ENCODE assay signal across 9 cellular contexts in genomic region chr17:933168-934083, GRCh38. TPM values are rescaled to one million over a fixed set of nuclear protein-coding genes. Genes with fewer than 3 reads are reported as not detected.
DNase-seq lines count a peak whose midpoint lies in the region; ATAC-seq lines count a peak whose summit lies in the region.
"Had no signal": no experiment of that assay in that cellular context is flagged by ENCODE, and none has a peak within 500 bp of the region (broad histone marks: within the 10 kb centered on the region; RNA-seq: fewer than 3 reads in every experiment).

No MANE protein-coding gene starts in this region.

- no peak overlapping the region for H3K4me3 Mint-ChIP-seq in activated naive CD8-positive, alpha-beta T cell treated with anti-CD3 and anti-CD28 coated beads for 36 hours
- no peak overlapping the region for H3K4me3 Mint-ChIP-seq in activated CD8-positive, alpha-beta memory T cell treated with anti-CD3 and anti-CD28 coated beads, Interleukin-2, amount 10 ng/mL, durations not matched to agents 7 days and 5 days

- peak overlapping the region; percentile 43 for H4K8ac ChIP-seq in trophoblast cell (ENCODE audit: low read depth, low read length)

- H3K4me3 ChIP-seq in SJSA1, result no peak overlapping the region
- H3K4me3 ChIP-seq in trophoblast cell (ENCODE audit: low read depth, low read length), result no peak overlapping the region
- H3K4me3 ChIP-seq: GM12878 had no signal

- H3K18ac ChIP-seq in trophoblast cell (ENCODE audit: low read length), result peak overlapping the region; percentile 46

- H3K36me3 ChIP-seq in SJSA1 (peaks cover 2% of the 10 kb centered on the region; the same call in 1 of the 2 replicates), trophoblast cell (ENCODE audit: control insufficient read depth in 1 of 2, insufficient read depth in 2 of 2, low read length in 2 of 2) (peaks cover 2 to 3% of the 10 kb centered on the region in 2 experiments)

- H3K23ac ChIP-seq in trophoblast cell (ENCODE audit: low read length), result no peak overlapping the region

- peak overlapping the region; percentile 68 for H2AK5ac ChIP-seq in trophoblast cell (ENCODE audit: low read length)

- ATAC-seq in HG03565 (IDR thresholded peaks at IDR 0.05; ENCODE audit: unreplicated experiment), result no peak
- ATAC-seq in activated CD8-positive, alpha-beta memory T cell treated with anti-CD3 and anti-CD28 coated beads, Interleukin-2, amount 10 ng/mL, durations not matched to agents 7 days and 5 days, result no peak
- ATAC-seq: GM12878 had no signal

- no peak overlapping the region for H4K12ac ChIP-seq in trophoblast cell (ENCODE audit: low read depth, low read length)

- peaks cover 38% of the 10 kb centered on the region for H3K4me1 ChIP-seq in SJSA1 (replicated peaks)
- H3K4me1 ChIP-seq in trophoblast cell (ENCODE audit: control insufficient read depth in 1 of 2, insufficient read depth in 2 of 2, low read length in 2 of 2), result peaks cover 18 to 19% of the 10 kb centered on the region in 2 experiments

- peak overlapping the region; percentile 61 for H4K91ac ChIP-seq in trophoblast cell (ENCODE audit: low read depth, low read length)

- no peak overlapping the region for H3K27ac Mint-ChIP-seq in activated naive CD8-positive, alpha-beta T cell treated with anti-CD3 and anti-CD28 coated beads for 36 hours
- H3K27ac Mint-ChIP-seq in activated CD8-positive, alpha-beta memory T cell treated with anti-CD3 and anti-CD28 coated beads, Interleukin-2, amount 10 ng/mL, durations not matched to agents 7 days and 5 days, result no peak overlapping the region

- H2BK12ac ChIP-seq in trophoblast cell (ENCODE audit: low read length), result peak overlapping the region; percentile 77

- no peaks in the 10 kb centered on the region for H3K9me3 Mint-ChIP-seq in activated naive CD8-positive, alpha-beta T cell treated with anti-CD3 and anti-CD28 coated beads for 36 hours
- H3K9me3 Mint-ChIP-seq in activated CD8-positive, alpha-beta memory T cell treated with anti-CD3 and anti-CD28 coated beads, Interleukin-2, amount 10 ng/mL, durations not matched to agents 7 days and 5 days (ENCODE audit: low read depth), result no peaks in the 10 kb centered on the region

- no peaks in the 10 kb centered on the region for H3K36me3 Mint-ChIP-seq in activated naive CD8-positive, alpha-beta T cell treated with anti-CD3 and anti-CD28 coated beads for 36 hours
- H3K36me3 Mint-ChIP-seq in activated CD8-positive, alpha-beta memory T cell treated with anti-CD3 and anti-CD28 coated beads, Interleukin-2, amount 10 ng/mL, durations not matched to agents 7 days and 5 days, result no peaks in the 10 kb centered on the region

- H2AFZ ChIP-seq in trophoblast cell (ENCODE audit: insufficient read depth, low read length, poor library complexity), result no peak overlapping the region

- H3K27me3 Mint-ChIP-seq in activated naive CD8-positive, alpha-beta T cell treated with anti-CD3 and anti-CD28 coated beads for 36 hours, result peaks cover 2% of the 10 kb centered on the region
- H3K27me3 Mint-ChIP-seq in activated CD8-positive, alpha-beta memory T cell treated with anti-CD3 and anti-CD28 coated beads, Interleukin-2, amount 10 ng/mL, durations not matched to agents 7 days and 5 days, result peaks cover 4% of the 10 kb centered on the region

- no peaks in the 10 kb centered on the region for H3K4me1 Mint-ChIP-seq in activated naive CD8-positive, alpha-beta T cell treated with anti-CD3 and anti-CD28 coated beads for 36 hours
- no peaks in the 10 kb centered on the region for H3K4me1 Mint-ChIP-seq in activated CD8-positive, alpha-beta memory T cell treated with anti-CD3 and anti-CD28 coated beads, Interleukin-2, amount 10 ng/mL, durations not matched to agents 7 days and 5 days

- WGBS in trophoblast cell (ENCODE audit: extremely low coverage, insufficient coverage, insufficient read length), result no CpG with 5 or more reads among the region's 18 CpGs

- peak overlapping the region; percentile 63 for H2BK120ac ChIP-seq in trophoblast cell (ENCODE audit: insufficient read depth, low read length, poor library complexity)

- H3K14ac ChIP-seq in trophoblast cell (ENCODE audit: low read length), result peak overlapping the region; percentile 35

- no peak overlapping the region for H3K9ac ChIP-seq in trophoblast cell (ENCODE audit: low read length)

- no peaks in the 10 kb centered on the region for H3K9me3 ChIP-seq in SJSA1 (replicated peaks)
- H3K9me3 ChIP-seq in trophoblast cell (ENCODE audit: insufficient read depth, low read depth, low read length), result no peaks in the 10 kb centered on the region

- DNase-seq in DMS79 (lab: John Stamatoyannopoulos, UW) (peak; percentile 49), SJSA1 (ENCODE audit: low read depth in 1 of 2, low spot score in 2 of 2) (peak; percentile 90 to 97), fibroblast of peridontal ligament (ENCODE audit: extremely low read depth) (peak; percentile 93), trophoblast cell (peak; percentile 34 to 72), cortex of kidney (lab: John Stamatoyannopoulos, UW) (no peak)
- DNase-seq in activated naive CD8-positive, alpha-beta T cell treated with anti-CD3 and anti-CD28 coated beads for 36 hours, result no peak
- no peak for DNase-seq in activated CD8-positive, alpha-beta memory T cell treated with anti-CD3 and anti-CD28 coated beads, Interleukin-2, amount 10 ng/mL, durations not matched to agents 7 days and 5 days

- peak overlapping the region; percentile 94 for H3K4ac ChIP-seq in trophoblast cell (ENCODE audit: low read depth, low read length)

- peaks cover 13% of the 10 kb centered on the region for H3K79me1 ChIP-seq in trophoblast cell (ENCODE audit: low read length)

- H3K4me2 ChIP-seq in trophoblast cell (ENCODE audit: low read length), result peak overlapping the region; percentile 38

- H3K27me3 ChIP-seq in SJSA1 (replicated peaks), result no peaks in the 10 kb centered on the region
- no peaks in the 10 kb centered on the region for H3K27me3 ChIP-seq in trophoblast cell (ENCODE audit: insufficient read depth, low read length)

- CTCF ChIA-PET in activated CD8-positive, alpha-beta memory T cell treated with anti-CD3 and anti-CD28 coated beads, Interleukin-2, amount 10 ng/mL, durations not matched to agents 7 days and 5 days (lab: Charles Lee), result no interaction called here

- H3K27ac ChIP-seq in SJSA1 (peak overlapping the region; percentile 68), trophoblast cell (ENCODE audit: low read depth, low read length) (peak overlapping the region; percentile 80)

- H2BK5ac ChIP-seq in trophoblast cell (ENCODE audit: low read depth, low read length, poor library complexity), result peak overlapping the region; percentile 72

- H3K79me2 ChIP-seq in trophoblast cell (ENCODE audit: control insufficient read depth, insufficient read depth, low read length, poor library complexity), result peaks cover 5% of the 10 kb centered on the region

RNA-seq across cellular contexts. Expression of gene NXN, which starts 46.1 kb away (rescaled TPM):
- 48.4 and 56.6 TPM in 2 replicates for total RNA-seq in SJSA1 (2014; rRNA removed; shearing (Covaris generic))
- 57.9 and 59.2 TPM in 2 replicates for polyA plus RNA-seq in trophoblast cell (2013)
- under 1 TPM; 0.48 to 0.49 TPM for total RNA-seq in activated naive CD8-positive, alpha-beta T cell treated with anti-CD3 and anti-CD28 coated beads for 36 hours
- total RNA-seq in activated CD8-positive, alpha-beta memory T cell treated with anti-CD3 and anti-CD28 coated beads, Interleukin-2, amount 10 ng/mL, durations not matched to agents 7 days and 5 days, result under 1 TPM; 0.14 to 0.70 TPM

Comparison
In these comparisons a context has a peak if more than half of its experiments do, and no peak if none do; other contexts are left out.
1. DNase-seq: peak in DMS79 (single experiment), SJSA1 (2 of 2), fibroblast of peridontal ligament (single experiment) and trophoblast cell (2 of 2); none in activated naive CD8-positive, alpha-beta T cell treated with anti-CD3 and anti-CD28 coated beads for 36 hours (single experiment), activated CD8-positive, alpha-beta memory T cell treated with anti-CD3 and anti-CD28 coated beads, Interleukin-2, amount 10 ng/mL, durations not matched to agents 7 days and 5 days (single experiment) and cortex of kidney (single experiment).
2. RNA of gene NXN, which starts 46.1 kb away (total RNA-seq): 48.4 to 56.6 TPM in SJSA1; 0.14 to 0.70 TPM in activated CD8-positive, alpha-beta memory T cell treated with anti-CD3 and anti-CD28 coated beads, Interleukin-2, amount 10 ng/mL, durations not matched to agents 7 days and 5 days and 0.48 to 0.49 TPM in activated naive CD8-positive, alpha-beta T cell treated with anti-CD3 and anti-CD28 coated beads for 36 hours; every median in the first group is over 10 times any median in the second.